In genomic region chr19:49039736-49040135, GRCh38 we compare ENCODE assay signal across 1 cellular context. TPM values are rescaled to one million over a fixed set of nuclear protein-coding genes. Genes with fewer than 3 reads are reported as not detected.
"Had no signal": no experiment of that assay in that cellular context is flagged by ENCODE, and none has a peak within 500 bp of the region (broad histone marks: within the 10 kb centered on the region; RNA-seq: fewer than 3 reads in every experiment).

No MANE protein-coding gene starts in this region.

RNA-seq across cellular contexts. Expression of gene CGB1, which starts 3.0 kb away (rescaled TPM):
- total RNA-seq: GM12878 had no signal
- polyA plus RNA-seq: GM12878 had no signal

RNA-seq across cellular contexts. Expression of gene CGB5, which starts 3.9 kb away (rescaled TPM):
- total RNA-seq: GM12878 had no signal
- polyA plus RNA-seq: GM12878 had no signal

RNA-seq across cellular contexts. Expression of gene CGB2, which starts 8.0 kb away (rescaled TPM):
- total RNA-seq: GM12878 had no signal

RNA-seq across cellular contexts. Expression of gene CGB8, which starts 9.2 kb away (rescaled TPM):
- total RNA-seq: GM12878 had no signal
- polyA plus RNA-seq: GM12878 had no signal

RNA-seq across cellular contexts. Expression of gene CGB3, which starts 15.6 kb away (rescaled TPM):
- total RNA-seq: GM12878 had no signal
- polyA plus RNA-seq: GM12878 had no signal
